In genomic region chr19:15722956-15723355, GRCh38 we compare ENCODE assay signal across 1 cellular context.
TF ChIP-seq lines count a peak whose summit lies in the region.

No MANE protein-coding gene starts in this region.

TF ChIP-seq in IMR-90, 13 proteins besides CTCF, POLR2A, EP300 and RAD21:
- TF ChIP-seq MXI1 (IDR thresholded peaks at IDR 0.05; ENCODE audit: borderline replicate concordance, low read depth, low read length) (no peak), RCOR1 (IDR thresholded peaks at IDR 0.05; ENCODE audit: insufficient replicate concordance, low read length) (no peak), MAFK (IDR thresholded peaks at IDR 0.05; ENCODE audit: low read depth, low read length) (no peak), MAZ (IDR thresholded peaks at IDR 0.05; ENCODE audit: borderline replicate concordance, low read depth, low read length) (no peak), SMC3 (IDR thresholded peaks at IDR 0.05; ENCODE audit: low read depth, low read length) (no peak), NFE2L2 (IDR thresholded peaks at IDR 0.05; ENCODE audit: low read depth, low read length) (no peak), ELK1 (IDR thresholded peaks at IDR 0.05; ENCODE audit: borderline replicate concordance, low read depth, low read length) (no peak), CHD1 (IDR thresholded peaks at IDR 0.05; ENCODE audit: low read depth, low read length) (no peak), FOS (IDR thresholded peaks at IDR 0.05; ENCODE audit: low read depth, low read length) (no peak), RFX5 (IDR thresholded peaks at IDR 0.05; ENCODE audit: low read depth, low read length) (no peak)
